In genomic region chr2:109268916-109269315, GRCh38 we compare ENCODE assay signal across 19 cellular contexts.
DNase-seq lines count a peak whose midpoint lies in the region; TF ChIP-seq lines count a peak whose summit lies in the region.
"Had no signal": no experiment of that assay in that cellular context is flagged by ENCODE, and none has a peak within 500 bp of the region (broad histone marks: within the 10 kb centered on the region; RNA-seq: fewer than 3 reads in every experiment).

No MANE protein-coding gene starts in this region.

- no peaks in the 10 kb centered on the region for H3K27me3 ChIP-seq in BLaER1

- no peak overlapping the region for H3K27ac ChIP-seq in BLaER1
- H3K27ac ChIP-seq: C4-2B had no signal

- no peaks in the 10 kb centered on the region for H3K36me3 Mint-ChIP-seq in activated T-cell treated with anti-CD3 and anti-CD28 coated beads, Interleukin-2, amount 50 U/mL, for 24 hours (ENCODE audit: low read depth)
- H3K36me3 Mint-ChIP-seq in endothelial cell (ENCODE audit: low read depth, unreplicated experiment) (peaks cover 3% of the 10 kb centered on the region), osteocyte (ENCODE audit: unreplicated experiment) (no peaks in the 10 kb centered on the region)
- H3K36me3 Mint-ChIP-seq: CD4-positive, alpha-beta memory T cell had no signal

- no peaks in the 10 kb centered on the region for H3K27me3 Mint-ChIP-seq in activated T-cell treated with anti-CD3 and anti-CD28 coated beads, Interleukin-2, amount 50 U/mL, for 24 hours
- H3K27me3 Mint-ChIP-seq in endothelial cell (ENCODE audit: unreplicated experiment), result peaks cover 7% of the 10 kb centered on the region
- H3K27me3 Mint-ChIP-seq in osteocyte (ENCODE audit: unreplicated experiment), result no peaks in the 10 kb centered on the region
- H3K27me3 Mint-ChIP-seq: B cell had no signal

- H3K9ac ChIP-seq in BLaER1, result no peak overlapping the region

- H3K4me1 Mint-ChIP-seq in activated T-cell treated with anti-CD3 and anti-CD28 coated beads, Interleukin-2, amount 50 U/mL, for 24 hours (ENCODE audit: low read depth), result no peaks in the 10 kb centered on the region
- H3K4me1 Mint-ChIP-seq in endothelial cell (ENCODE audit: unreplicated experiment), result peaks cover 54% of the 10 kb centered on the region
- peaks cover 89% of the 10 kb centered on the region for H3K4me1 Mint-ChIP-seq in osteocyte (ENCODE audit: unreplicated experiment)
- H3K4me1 Mint-ChIP-seq: B cell; CD4-positive, alpha-beta memory T cell had no signal

- no peaks in the 10 kb centered on the region for H3K36me3 ChIP-seq in BLaER1

- H3K4me2 ChIP-seq in BLaER1, result peak overlapping the region; percentile 71; the same call in 1 of the 2 replicates

- H3K9me3 Mint-ChIP-seq in activated T-cell treated with anti-CD3 and anti-CD28 coated beads, Interleukin-2, amount 50 U/mL, for 24 hours, result no peaks in the 10 kb centered on the region
- H3K9me3 Mint-ChIP-seq in endothelial cell (ENCODE audit: unreplicated experiment) (no peaks in the 10 kb centered on the region), osteocyte (ENCODE audit: unreplicated experiment) (no peaks in the 10 kb centered on the region)
- H3K9me3 Mint-ChIP-seq: CD4-positive, alpha-beta memory T cell; HFFc6 had no signal

- H3K4me3 ChIP-seq in BLaER1, result no peak overlapping the region

- peak; percentile 7 for DNase-seq in activated T-cell treated with anti-CD3 and anti-CD28 coated beads, Interleukin-2, amount 50 U/mL, for 24 hours
- no peak for DNase-seq in activated T-cell treated with anti-CD3 and anti-CD28 coated beads, Interleukin-2, amount 50 U/mL, for 48 hours
- DNase-seq in endothelial cell (ENCODE audit: low spot score), result no peak
- no peak for DNase-seq in osteocyte (ENCODE audit: extremely low spot score, unreplicated experiment)
- no peak for DNase-seq in DMS153 treated with DMSO at 0.1 percent for 48 hours (lab: John Stamatoyannopoulos, UW; ENCODE audit: unreplicated experiment)
- no peak for DNase-seq in NCI-H1436 (lab: John Stamatoyannopoulos, UW)
- no peak for DNase-seq in iPS-NIHi7 (ENCODE audit: extremely low spot score)
- DNase-seq: 8988T; CD4-positive, alpha-beta memory T cell; DMS153; DMS79 treated with DMSO at 0.1 percent for 48 hours; GF-D8; GOT3; H7; HFFc6; IMR-90 had no signal

- H3K4me3 Mint-ChIP-seq in activated T-cell treated with anti-CD3 and anti-CD28 coated beads, Interleukin-2, amount 50 U/mL, for 24 hours, result no peak overlapping the region
- H3K4me3 Mint-ChIP-seq in endothelial cell (ENCODE audit: unreplicated experiment) (no peak overlapping the region), osteocyte (ENCODE audit: unreplicated experiment) (no peak overlapping the region)
- H3K4me3 Mint-ChIP-seq: B cell; CD4-positive, alpha-beta memory T cell; HFFc6 had no signal

- H3K4me1 ChIP-seq in BLaER1, result peaks cover 86% of the 10 kb centered on the region

- peaks cover 80% of the 10 kb centered on the region for H4K20me1 ChIP-seq in BLaER1

- TF ChIP-seq CTCF in endothelial cell (IDR thresholded peaks at IDR 0.05; ENCODE audit: unreplicated experiment) (no peak), osteocyte (IDR thresholded peaks at IDR 0.05) (no peak)

- H3K9me3 ChIP-seq in BLaER1, result no peaks in the 10 kb centered on the region

- no peak overlapping the region for H3K27ac Mint-ChIP-seq in activated T-cell treated with anti-CD3 and anti-CD28 coated beads, Interleukin-2, amount 50 U/mL, for 24 hours
- peak overlapping the region; percentile 91 for H3K27ac Mint-ChIP-seq in endothelial cell (ENCODE audit: unreplicated experiment)
- peak overlapping the region; percentile 28 for H3K27ac Mint-ChIP-seq in osteocyte (ENCODE audit: unreplicated experiment)
- H3K27ac Mint-ChIP-seq: B cell; CD4-positive, alpha-beta memory T cell; HFFc6 had no signal
